Comparison of ENCODE assay signal across 12 cellular contexts in genomic region chr11:73372371-73372993, GRCh38. TPM values are rescaled to one million over a fixed set of nuclear protein-coding genes. Genes with fewer than 3 reads are reported as not detected.
A peak's percentile ranks its signal among the peaks of the same experiment; 100 is the strongest.
DNase-seq lines count a peak whose midpoint lies in the region; ATAC-seq, FAIRE-seq and TF ChIP-seq lines count a peak whose summit lies in the region.
"Had no signal": no experiment of that assay in that cellular context is flagged by ENCODE, and none has a peak within 500 bp of the region (broad histone marks: within the 10 kb centered on the region; RNA-seq: fewer than 3 reads in every experiment).

No MANE protein-coding gene starts in this region.

- TF ChIP-seq CTCF in foreskin fibroblast (IDR thresholded peaks at IDR 0.05; ENCODE audit: low read depth, low read length) = peak; percentile 11
- TF ChIP-seq CTCF in adrenal gland (IDR thresholded peaks at IDR 0.05) = peak in 1 of 6 experiments; percentile 1
- no peak for TF ChIP-seq CTCF in prostate gland (IDR thresholded peaks at IDR 0.05)
- no peak for TF ChIP-seq CTCF in D721Med (IDR thresholded peaks at IDR 0.05; ENCODE audit: insufficient read depth, missing control alignments)

- intact Hi-C loops in adrenal gland (cut with DNase I) = no loop called here
- intact Hi-C loops in prostate gland (cut with DNase I) = no loop called here

- H3K27ac ChIP-seq in GM23248 (no peak overlapping the region), adrenal gland (no peak overlapping the region), prostate gland (no peak overlapping the region)

- no peaks in the 10 kb centered on the region for H3K9me2 ChIP-seq in GM23248 (ENCODE audit: insufficient read depth)

- H3K4me1 ChIP-seq in GM23248 (ENCODE audit: insufficient read depth) (0 out of 2 replicates have a peak, but pooled peaks cover 2% of the 10 kb centered on the region), adrenal gland (replicated peaks in 1 of 2) (peaks cover 5% of the 10 kb centered on the region in 2 donors), prostate gland (replicated peaks) (peaks cover 3% of the 10 kb centered on the region)

- FAIRE-seq in D721Med (lab: Jason Lieb, UNC) = no peak
- FAIRE-seq: astrocyte had no signal

- H3K4me3 ChIP-seq in GM23248 = no peak overlapping the region
- H3K4me3 ChIP-seq in foreskin fibroblast (ENCODE audit: low read depth in 1 of 2, low read length in 2 of 2) = no peak overlapping the region
- H3K4me3 ChIP-seq in adrenal gland = no peak overlapping the region
- no peak overlapping the region for H3K4me3 ChIP-seq in prostate gland

- ATAC-seq in GM18858 (IDR thresholded peaks at IDR 0.05; ENCODE audit: unreplicated experiment) = no peak
- ATAC-seq: left lobe of liver had no signal

- DNase-seq in ACHN (peak; percentile 55), GM23248 (peak; percentile 63), RPMI8226 (peak; percentile 90), foreskin fibroblast (peak; percentile 39 to 60), adrenal gland (no peak), prostate gland (ENCODE audit: low spot score) (no peak), D721Med (ENCODE audit: insufficient read length, low spot score) (no peak)
- DNase-seq: NCI-H1436 treated with DMSO at 0.1 percent for 48 hours; stimulated activated CD4-positive, alpha-beta T cell treated with anti-CD3 and anti-CD28 coated beads, Interleukin-4, amount 100 ng/mL, for 1 hour had no signal

- H3K79me2 ChIP-seq in GM23248 (ENCODE audit: insufficient read depth) = peaks cover 10% of the 10 kb centered on the region

- TF ChIP-seq POLR2A in adrenal gland (IDR thresholded peaks at IDR 0.05) = no peak
- TF ChIP-seq POLR2A in prostate gland (IDR thresholded peaks at IDR 0.05) = no peak

- in situ Hi-C loops in ACHN (cut with HindIII; ENCODE audit: low pct_ligation_motif_present, low pct_unique_long_range_greater_than_20kb, low sequenced_read_pairs) (no loop called here), GM23248 (cut with MboI) (no loop called here)

- H3K27me3 ChIP-seq in GM23248 (replicated peaks; ENCODE audit: insufficient read depth) (no peaks in the 10 kb centered on the region), adrenal gland (no peaks in the 10 kb centered on the region), prostate gland (replicated peaks; ENCODE audit: insufficient read depth) (no peaks in the 10 kb centered on the region)

- no peaks in the 10 kb centered on the region; the same call in 1 of the 2 replicates for H3F3A ChIP-seq in GM23248 (ENCODE audit: insufficient read depth)

- no peak overlapping the region for H3K4me2 ChIP-seq in GM23248 (ENCODE audit: unreplicated experiment)

- WGBS in GM23248 (ENCODE audit: low coverage in 1 of 2, low lambda C conversion rate in 2 of 2, missing lambda C conversion rate in 2 of 2), 2 experiments = 67 to 70% methylated on average over 7 of the region's 7 CpGs
- WGBS in adrenal gland, 4 donors = 48 to 65% (median 61%) methylated on average over 5 to 7 of the region's 7 CpGs
- WGBS in prostate gland = 60% methylated on average over 7 of the region's 7 CpGs

- H3K36me3 ChIP-seq in GM23248 (ENCODE audit: low read depth) = no peaks in the 10 kb centered on the region; the same call in 1 of the 2 replicates
- no peaks in the 10 kb centered on the region for H3K36me3 ChIP-seq in adrenal gland (replicated peaks in 1 of 2)
- no peaks in the 10 kb centered on the region for H3K36me3 ChIP-seq in prostate gland

- H3K9ac ChIP-seq in GM23248 = no peak overlapping the region

- H4K20me1 ChIP-seq in GM23248 (ENCODE audit: insufficient read depth) = no peaks in the 10 kb centered on the region

- H3K9me3 ChIP-seq in GM23248 (ENCODE audit: low read depth) (no peaks in the 10 kb centered on the region), adrenal gland (replicated peaks in 1 of 3) (no peaks in the 10 kb centered on the region), prostate gland (no peaks in the 10 kb centered on the region)

- no peak overlapping the region for H2AFZ ChIP-seq in GM23248

RNA-seq across cellular contexts. Expression of gene RELT, which starts 3.7 kb away (rescaled TPM):
- 7.1 and 8.2 TPM in 2 replicates for total RNA-seq in GM23248 (2014; rRNA removed; shearing (Covaris generic))
- polyA plus RNA-seq in GM23248 (2016; fragmentation: Nextera tagmentation; extraction: Ambion mirVana) = 2.8 and 2.9 TPM in 2 replicates
- 1 to 10 TPM; 4.4 to 8.7 (median 6.4) TPM for total RNA-seq in adrenal gland
- 1 to 10 TPM in 2 of 3 donors, under 1 TPM in 1; 0.73 to 4.7 (median 2.3) TPM for polyA plus RNA-seq in adrenal gland
- total RNA-seq in prostate gland = 10 to 100 TPM in 1 of 2 donors, under 1 TPM in 1; 0.96 to 10.3 TPM

Comparison
In these comparisons a context has a peak if more than half of its experiments do, and no peak if none do; other contexts are left out.
1. DNase-seq: peak in ACHN (single experiment), GM23248 (single experiment), RPMI8226 (single experiment) and foreskin fibroblast (2 of 2); none in adrenal gland (0 of 7), prostate gland (single experiment) and D721Med (single experiment).